9 cellular contexts compared by ENCODE assay signal in genomic region chr21:36079010-36079649, GRCh38. TPM values are rescaled to one million over a fixed set of nuclear protein-coding genes. Genes with fewer than 3 reads are reported as not detected.
DNase-seq lines count a peak whose midpoint lies in the region; ATAC-seq and TF ChIP-seq lines count a peak whose summit lies in the region.
"Had no signal": no experiment of that assay in that cellular context is flagged by ENCODE, and none has a peak within 500 bp of the region (broad histone marks: within the 10 kb centered on the region; RNA-seq: fewer than 3 reads in every experiment).

No MANE protein-coding gene starts in this region.

- no peak overlapping the region for H3K27ac ChIP-seq in DND-41 (ENCODE audit: low read length)
- H3K27ac ChIP-seq in OCI-LY1 (ENCODE audit: low read depth, low read length, poor library complexity, severe bottlenecking), result no peak overlapping the region
- H3K27ac ChIP-seq in neural progenitor cell, result no peak overlapping the region
- no peak overlapping the region for H3K27ac ChIP-seq in neuronal stem cell (replicated peaks; ENCODE audit: low read length)

- H3K79me2 ChIP-seq in DND-41 (ENCODE audit: insufficient read depth, low read length) (no peaks in the 10 kb centered on the region), OCI-LY1 (ENCODE audit: insufficient read depth, low read length) (no peaks in the 10 kb centered on the region), neural progenitor cell (ENCODE audit: low read depth) (no peaks in the 10 kb centered on the region)

- H3K79me1 ChIP-seq in neuronal stem cell (ENCODE audit: low read depth, low read length), result no peaks in the 10 kb centered on the region

- no peak overlapping the region for H3K4me3 ChIP-seq in DND-41 (ENCODE audit: low read depth in 1 of 2, low read length in 2 of 2)
- no peak overlapping the region for H3K4me3 ChIP-seq in OCI-LY1 (ENCODE audit: low read depth, low read length, poor library complexity, severe bottlenecking)
- no peak overlapping the region for H3K4me3 ChIP-seq in neural progenitor cell
- no peak overlapping the region for H3K4me3 ChIP-seq in neuronal stem cell (ENCODE audit: low read length in 2 of 2)

- H2BK5ac ChIP-seq in neuronal stem cell (ENCODE audit: low read length), result no peak overlapping the region

- H3K27ac Mint-ChIP-seq in activated naive CD4-positive, alpha-beta T cell treated with anti-CD3 and anti-CD28 coated beads, Interleukin-2, amount 50 U/mL, for 72 hours, result peak overlapping the region; percentile 74 to 91
- peak overlapping the region; percentile 12 for H3K27ac Mint-ChIP-seq in neural progenitor cell

- no peaks in the 10 kb centered on the region for H3K4me1 Mint-ChIP-seq in neural progenitor cell

- H4K20me1 ChIP-seq in DND-41 (ENCODE audit: insufficient read depth, low read length) (no peaks in the 10 kb centered on the region), OCI-LY1 (ENCODE audit: insufficient read depth, low read length) (no peaks in the 10 kb centered on the region), neural progenitor cell (ENCODE audit: low read depth) (no peaks in the 10 kb centered on the region)

- WGBS in neuronal stem cell (ENCODE audit: extremely low coverage in 2 of 2, insufficient read length in 2 of 2, insufficient replicate concordance in 1 of 2), 2 donors, result no CpG with 5 or more reads among the region's 14 CpGs

- H3K27me3 ChIP-seq in DND-41 (ENCODE audit: insufficient read depth, low read length, poor library complexity), result peaks cover 7% of the 10 kb centered on the region
- H3K27me3 ChIP-seq in OCI-LY1 (ENCODE audit: insufficient read depth, low read length), result no peaks in the 10 kb centered on the region
- H3K27me3 ChIP-seq in neural progenitor cell, result no peaks in the 10 kb centered on the region
- H3K27me3 ChIP-seq in neuronal stem cell (ENCODE audit: control insufficient read depth in 3 of 3, insufficient read depth in 3 of 3, low read depth in 1 of 3, low read length in 3 of 3), result peaks cover 0 to 30% (median 0%) of the 10 kb centered on the region in 3 experiments

- H3K4me2 ChIP-seq in DND-41 (ENCODE audit: insufficient read depth, low read length), result no peak overlapping the region
- H3K4me2 ChIP-seq in OCI-LY1 (ENCODE audit: low read length), result peak overlapping the region; percentile 33
- H3K4me2 ChIP-seq in neural progenitor cell, result no peak overlapping the region
- H3K4me2 ChIP-seq in neuronal stem cell (ENCODE audit: insufficient read depth, low read length, poor library complexity, severe bottlenecking), result no peak overlapping the region

- ATAC-seq in DND-41 (ENCODE audit: insufficient read depth, low read depth) (peak; percentile 48; the same call in 1 of the 3 replicates), HG03025 (IDR thresholded peaks at IDR 0.05; ENCODE audit: low FRiP score, unreplicated experiment) (no peak)
- ATAC-seq in activated naive CD4-positive, alpha-beta T cell treated with anti-CD3 and anti-CD28 coated beads, Interleukin-2, amount 50 U/mL, for 72 hours, result peak; percentile 85 to 90

- no peak overlapping the region for H2BK12ac ChIP-seq in neuronal stem cell (ENCODE audit: low read length)

- no peak overlapping the region for H4K91ac ChIP-seq in neuronal stem cell (ENCODE audit: low read depth, low read length, poor library complexity)

- no peak overlapping the region for H2AK5ac ChIP-seq in neuronal stem cell (ENCODE audit: low read depth, low read length)

- peaks cover 2% of the 10 kb centered on the region for H3K27me3 Mint-ChIP-seq in neural progenitor cell (ENCODE audit: insufficient read depth, low read depth)

- no peak overlapping the region for H2BK15ac ChIP-seq in neuronal stem cell (ENCODE audit: low read length)

- no peak overlapping the region for H3K18ac ChIP-seq in neuronal stem cell (ENCODE audit: low read length)

- no peak overlapping the region for H2BK120ac ChIP-seq in neuronal stem cell (ENCODE audit: low read depth, low read length)

- no peak overlapping the region for H3K4ac ChIP-seq in neuronal stem cell (ENCODE audit: low read length)

- no peak overlapping the region for H4K8ac ChIP-seq in neuronal stem cell (ENCODE audit: low read depth, low read length)

- H3F3A ChIP-seq in OCI-LY1 (ENCODE audit: insufficient read depth, low read length), result no peaks in the 10 kb centered on the region
- H3F3A ChIP-seq in neural progenitor cell (ENCODE audit: low read depth), result no peaks in the 10 kb centered on the region

- no peaks in the 10 kb centered on the region for H3K9me3 ChIP-seq in DND-41 (ENCODE audit: insufficient read depth, low read length, severe bottlenecking)
- H3K9me3 ChIP-seq in OCI-LY1 (ENCODE audit: low read length), result no peaks in the 10 kb centered on the region
- no peaks in the 10 kb centered on the region for H3K9me3 ChIP-seq in neural progenitor cell (ENCODE audit: low read depth)
- H3K9me3 ChIP-seq in neuronal stem cell (replicated peaks in 1 of 2; ENCODE audit: control insufficient read depth in 2 of 2, insufficient read depth in 1 of 2, low read depth in 1 of 2, low read length in 2 of 2), result no peaks in the 10 kb centered on the region

- H3K14ac ChIP-seq in neuronal stem cell (ENCODE audit: low read length), result no peak overlapping the region

- H3K36me3 ChIP-seq in DND-41 (ENCODE audit: insufficient read depth, low read length) (no peaks in the 10 kb centered on the region), OCI-LY1 (ENCODE audit: insufficient read depth, low read length) (no peaks in the 10 kb centered on the region), neural progenitor cell (no peaks in the 10 kb centered on the region), neuronal stem cell (replicated peaks in 1 of 2; ENCODE audit: control insufficient read depth in 2 of 2, insufficient read depth in 2 of 2, low read length in 2 of 2) (no peaks in the 10 kb centered on the region)

- no peaks in the 10 kb centered on the region for H3K4me1 ChIP-seq in DND-41 (ENCODE audit: insufficient read depth, low read length)
- H3K4me1 ChIP-seq in OCI-LY1 (ENCODE audit: insufficient read depth, low read length, severe bottlenecking), result peaks cover 15% of the 10 kb centered on the region
- peaks cover 4% of the 10 kb centered on the region for H3K4me1 ChIP-seq in neural progenitor cell
- H3K4me1 ChIP-seq in neuronal stem cell (ENCODE audit: control insufficient read depth in 2 of 2, insufficient read depth in 1 of 2, low read depth in 1 of 2, low read length in 2 of 2), result no peaks in the 10 kb centered on the region

- H3K36me3 Mint-ChIP-seq in activated naive CD4-positive, alpha-beta T cell treated with anti-CD3 and anti-CD28 coated beads, Interleukin-2, amount 50 U/mL, for 72 hours, result peaks cover 7 to 8% of the 10 kb centered on the region in 2 donors
- no peaks in the 10 kb centered on the region for H3K36me3 Mint-ChIP-seq in neural progenitor cell

- H3K4me3 Mint-ChIP-seq in neural progenitor cell, result no peak overlapping the region

- DNase-seq in DND-41 (no peak), neural progenitor cell (ENCODE audit: low spot score) (no peak), neuronal stem cell (ENCODE audit: low spot score) (no peak), NCI-H1092 treated with DMSO at 0.1 percent for 48 hours (lab: John Stamatoyannopoulos, UW) (no peak), SHP77 (lab: John Stamatoyannopoulos, UW) (no peak)
- DNase-seq in activated naive CD4-positive, alpha-beta T cell treated with anti-CD3 and anti-CD28 coated beads, Interleukin-2, amount 50 U/mL, for 72 hours (ENCODE audit: low spot score in 2 of 2), result peak in 1 of 2 donors; percentile 13
- DNase-seq: DMS153 had no signal

- peaks cover 7% of the 10 kb centered on the region in 2 donors for H3K9me3 Mint-ChIP-seq in activated naive CD4-positive, alpha-beta T cell treated with anti-CD3 and anti-CD28 coated beads, Interleukin-2, amount 50 U/mL, for 72 hours
- no peaks in the 10 kb centered on the region for H3K9me3 Mint-ChIP-seq in neural progenitor cell

- TF ChIP-seq CTCF in DND-41 (IDR thresholded peaks at IDR 0.05; ENCODE audit: borderline replicate concordance, extremely low read depth, low read length, poor library complexity, severe bottlenecking), result no peak
- TF ChIP-seq CTCF in OCI-LY1 (IDR thresholded peaks at IDR 0.05; ENCODE audit: low read length), result no peak
- no peak for TF ChIP-seq CTCF in neural progenitor cell (IDR thresholded peaks at IDR 0.05)

- no peak overlapping the region for H2AFZ ChIP-seq in DND-41 (ENCODE audit: low read depth, low read length)
- H2AFZ ChIP-seq in OCI-LY1 (ENCODE audit: low read length), result peak overlapping the region; percentile 47; the same call in 1 of the 2 replicates
- no peak overlapping the region for H2AFZ ChIP-seq in neural progenitor cell (replicated peaks)
- H2AFZ ChIP-seq in neuronal stem cell (ENCODE audit: low read length), result no peak overlapping the region

- no peak overlapping the region for H3K9ac ChIP-seq in DND-41 (ENCODE audit: low read depth, low read length)
- no peak overlapping the region for H3K9ac ChIP-seq in OCI-LY1 (ENCODE audit: low read length)
- H3K9ac ChIP-seq in neural progenitor cell, result no peak overlapping the region
- no peak overlapping the region for H3K9ac ChIP-seq in neuronal stem cell (ENCODE audit: low read depth, low read length, poor library complexity)

- no peak overlapping the region for H3K23ac ChIP-seq in neuronal stem cell (ENCODE audit: low read depth, low read length, poor library complexity)

- H3K9me2 ChIP-seq in OCI-LY1 (ENCODE audit: low read depth, low read length), result no peaks in the 10 kb centered on the region

RNA-seq across cellular contexts. Expression of gene CBR1, which starts 9.3 kb away (rescaled TPM):
- total RNA-seq in activated naive CD4-positive, alpha-beta T cell treated with anti-CD3 and anti-CD28 coated beads, Interleukin-2, amount 50 U/mL, for 72 hours, result 10 to 100 TPM; 33.6 to 55.6 TPM
- 24.9 and 38.9 TPM in 2 replicates for total RNA-seq in neural progenitor cell (ENCODE audit: low replicate concordance)
- polyA plus RNA-seq in neuronal stem cell (2013, experiment 1 of 2), result 9.9 TPM
- 10.5 TPM for polyA plus RNA-seq in neuronal stem cell (2013, experiment 2 of 2)

RNA-seq across cellular contexts. Expression of gene SETD4, which starts 18.8 kb away (rescaled TPM):
- 10 to 100 TPM; 16.7 to 21.5 TPM for total RNA-seq in activated naive CD4-positive, alpha-beta T cell treated with anti-CD3 and anti-CD28 coated beads, Interleukin-2, amount 50 U/mL, for 72 hours
- total RNA-seq in neural progenitor cell (ENCODE audit: low replicate concordance), result 21.6 and 31.6 TPM in 2 replicates
- polyA plus RNA-seq in neuronal stem cell (2013, experiment 1 of 2), result 16.1 TPM
- 15.6 TPM for polyA plus RNA-seq in neuronal stem cell (2013, experiment 2 of 2)

RNA-seq across cellular contexts. Expression of gene CBR3, which starts 55.7 kb away (rescaled TPM):
- total RNA-seq in activated naive CD4-positive, alpha-beta T cell treated with anti-CD3 and anti-CD28 coated beads, Interleukin-2, amount 50 U/mL, for 72 hours, result 10 to 100 TPM in 1 of 2 donors, 1 to 10 TPM in 1; 9.6 to 23.2 TPM
- total RNA-seq in neural progenitor cell (ENCODE audit: low replicate concordance), result not detected in 2 replicates
- polyA plus RNA-seq in neuronal stem cell (2013, experiment 1 of 2), result not detected
- 0.06 TPM for polyA plus RNA-seq in neuronal stem cell (2013, experiment 2 of 2)

Comparison
In these comparisons a context has a peak if more than half of its experiments do, and no peak if none do; other contexts are left out.
1. RNA of gene CBR3, which starts 55.7 kb away (total RNA-seq): 9.6 to 23.2 TPM in activated naive CD4-positive, alpha-beta T cell treated with anti-CD3 and anti-CD28 coated beads, Interleukin-2, amount 50 U/mL, for 72 hours; not detected in neural progenitor cell; every median in the first group is over 10 times any median in the second.